23 cellular contexts compared by ENCODE assay signal in the genomic region with DNA sequence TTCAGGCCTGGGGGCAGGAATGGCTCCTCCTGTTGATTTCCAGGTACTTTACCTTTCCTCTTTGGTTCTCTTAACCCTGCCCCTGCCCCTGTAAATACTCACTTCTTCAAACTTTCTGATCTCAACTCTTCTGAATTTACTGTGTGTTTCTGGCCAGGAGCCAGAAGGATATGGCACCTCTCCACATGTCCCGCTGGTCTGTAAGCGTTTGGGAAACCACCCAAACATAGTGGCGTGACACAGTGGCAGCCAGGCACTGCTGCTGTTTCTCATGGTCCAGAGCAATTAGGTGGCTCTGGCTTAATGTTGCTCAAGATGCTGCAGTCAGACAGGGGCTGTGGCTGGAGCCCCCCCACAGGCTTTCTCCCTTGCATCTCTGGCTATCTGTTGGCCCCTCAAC.
"Had no signal": no experiment of that assay in that cellular context is flagged by ENCODE, and none has a peak within 500 bp of the region (broad histone marks: within the 10 kb centered on the region; RNA-seq: fewer than 3 reads in every experiment).

No MANE protein-coding gene starts in this region.

- H3K36me3 ChIP-seq: ovary, right lobe of liver had no signal

- H3K27ac ChIP-seq: body of pancreas, ovary, psoas muscle, right lobe of liver had no signal

- DNase-seq: activated B cell treated with CpG ODN at 0.5 μM for 24 hours; activated CD4-positive, alpha-beta memory T cell treated with anti-CD3 and anti-CD28 coated beads for 36 hours; activated CD4-positive, alpha-beta T cell treated with anti-CD3 and anti-CD28 coated beads for 4 hours; activated CD8-positive, alpha-beta memory T cell treated with anti-CD3 and anti-CD28 coated beads, Interleukin-2, amount 10 ng/mL, durations not matched to agents 7 days and 5 days; activated naive CD4-positive, alpha-beta T cell; activated naive CD8-positive, alpha-beta T cell treated with anti-CD3 and anti-CD28 coated beads for 36 hours; activated T-cell treated with anti-CD3 and anti-CD28 coated beads, Interleukin-2, amount 50 U/mL, for 1 hour; amniotic stem cell; foreskin fibroblast; hippocampal formation; left cardiac atrium; mesenchymal stem cell; naive thymus-derived CD8-positive, alpha-beta T cell; ovary; psoas muscle; right lobe of liver; small intestine; stimulated activated CD4-positive, alpha-beta T cell treated with anti-CD3 and anti-CD28 coated beads, Interleukin-4, amount 100 ng/mL, for 1 hour; stimulated activated naive CD8-positive, alpha-beta T cell treated with anti-CD3 and anti-CD28 coated beads, Interleukin-15, amount 100 ng/mL, for 72 hours; T-helper 9 cell had no signal

- FAIRE-seq: islet of Langerhans, small intestine had no signal

- H3K27me3 ChIP-seq: body of pancreas, ovary, right lobe of liver had no signal

- H3K4me1 ChIP-seq: body of pancreas, psoas muscle, right lobe of liver had no signal

- H3K4me3 ChIP-seq: body of pancreas, ovary, psoas muscle, right lobe of liver had no signal

- H3K9me3 ChIP-seq: body of pancreas, ovary, psoas muscle, right lobe of liver had no signal

- ATAC-seq: activated CD8-positive, alpha-beta memory T cell treated with anti-CD3 and anti-CD28 coated beads, Interleukin-2, amount 10 ng/mL, durations not matched to agents 7 days and 5 days; activated T-helper 17 cell treated with anti-CD3 and anti-CD28 coated beads, Interleukin-2, amount 50 U/mL, for 72 hours; body of pancreas; left cardiac atrium; naive thymus-derived CD8-positive, alpha-beta T cell; psoas muscle; right lobe of liver had no signal
